ENCODE assay signal across 24 cellular contexts in the genomic region with DNA sequence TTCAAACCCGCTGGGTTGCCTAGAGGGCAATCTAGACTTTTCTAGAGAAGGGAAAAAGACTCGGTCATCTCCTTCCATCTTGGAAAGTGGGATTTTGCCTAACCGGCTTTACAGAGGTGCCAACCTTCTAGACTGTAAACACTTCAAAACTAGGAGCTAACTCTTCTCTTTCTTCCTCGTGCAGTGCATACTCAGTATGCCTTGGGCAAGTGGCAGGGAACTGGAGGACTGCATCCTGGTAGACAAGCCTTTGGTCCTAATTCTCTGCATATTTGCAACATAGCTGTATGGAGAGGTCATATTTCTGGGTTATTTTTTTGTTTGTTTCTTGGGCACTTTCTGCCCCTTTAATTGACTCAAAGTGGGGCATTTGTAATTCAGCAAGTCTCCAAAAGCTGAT. TPM values are rescaled to one million over a fixed set of nuclear protein-coding genes. Genes with fewer than 3 reads are reported as not detected.
"Had no signal": no experiment of that assay in that cellular context is flagged by ENCODE, and none has a peak within 500 bp of the region (broad histone marks: within the 10 kb centered on the region; RNA-seq: fewer than 3 reads in every experiment).

No MANE protein-coding gene starts in this region.

- H3K4me1 ChIP-seq: colonic mucosa, uterus had no signal

- H3K27ac Mint-ChIP-seq: activated CD4-positive, alpha-beta memory T cell treated with anti-CD3 and anti-CD28 coated beads for 36 hours; activated naive CD4-positive, alpha-beta T cell treated with anti-CD3 and anti-CD28 coated beads, Interleukin-2, amount 10 ng/mL, durations not matched to agents 7 days and 5 days; memory B cell; naive B cell; T-helper 1 cell treated with Interleukin-12 subunit alpha and Interleukin-12 subunit beta and Interleukin-4 antibody, amounts not matched to agents 30 μg/mL and 1 μg/mL, for 36 hours had no signal

- H3K27me3 ChIP-seq: uterus had no signal

- H3K27ac ChIP-seq: brain microvascular endothelial cell, colonic mucosa, esophagus squamous epithelium, gastrocnemius medialis, sigmoid colon had no signal

- H3K4me3 Mint-ChIP-seq: activated CD4-positive, alpha-beta memory T cell treated with anti-CD3 and anti-CD28 coated beads for 36 hours; activated naive CD4-positive, alpha-beta T cell treated with anti-CD3 and anti-CD28 coated beads, Interleukin-2, amount 10 ng/mL, durations not matched to agents 7 days and 5 days; memory B cell; naive B cell; T-helper 1 cell treated with Interleukin-12 subunit alpha and Interleukin-12 subunit beta and Interleukin-4 antibody, amounts not matched to agents 30 μg/mL and 1 μg/mL, for 36 hours had no signal

- H3K4me1 Mint-ChIP-seq: memory B cell had no signal

- H3K36me3 Mint-ChIP-seq: activated CD4-positive, alpha-beta memory T cell treated with anti-CD3 and anti-CD28 coated beads for 36 hours; memory B cell had no signal

- H3K36me3 ChIP-seq: brain microvascular endothelial cell, colonic mucosa, esophagus squamous epithelium, gastrocnemius medialis, sigmoid colon, tibial artery, uterus had no signal

- DNase-seq: activated CD4-positive, alpha-beta memory T cell treated with anti-CD3 and anti-CD28 coated beads for 36 hours; activated CD4-positive, alpha-beta T cell treated with anti-CD3 and anti-CD28 coated beads for 48 hours; activated effector memory CD4-positive, alpha-beta T cell treated with anti-CD3 and anti-CD28 coated beads, Interleukin-2, amount 50 U/mL, for 16 hours; activated naive CD4-positive, alpha-beta T cell treated with anti-CD3 and anti-CD28 coated beads, Interleukin-2, amount 10 ng/mL, durations not matched to agents 7 days and 5 days; activated T-cell treated with anti-CD3 and anti-CD28 coated beads, Interleukin-2, amount 50 U/mL, for 48 hours; amygdala; brain microvascular endothelial cell; colonic mucosa; esophagus squamous epithelium; gastrocnemius medialis; kidney; naive B cell; occipital lobe; sigmoid colon; stimulated activated CD4-positive, alpha-beta T cell treated with anti-CD3 and anti-CD28 coated beads, Interleukin-15, amount 100 ng/mL, for 24 hours; stimulated activated naive CD4-positive, alpha-beta T cell; T1000; tibial artery; uterus had no signal

- H3K9me3 ChIP-seq: colonic mucosa, esophagus squamous epithelium, gastrocnemius medialis, sigmoid colon, tibial artery, uterus had no signal

- H3K9me3 Mint-ChIP-seq: activated CD4-positive, alpha-beta memory T cell treated with anti-CD3 and anti-CD28 coated beads for 36 hours; activated naive CD4-positive, alpha-beta T cell treated with anti-CD3 and anti-CD28 coated beads, Interleukin-2, amount 10 ng/mL, durations not matched to agents 7 days and 5 days; memory B cell; neural crest cell; T-helper 1 cell treated with Interleukin-12 subunit alpha and Interleukin-12 subunit beta and Interleukin-4 antibody, amounts not matched to agents 30 μg/mL and 1 μg/mL, for 36 hours had no signal

- ATAC-seq: gastrocnemius medialis, left lobe of liver had no signal

- H3K4me3 ChIP-seq: colonic mucosa, esophagus squamous epithelium, gastrocnemius medialis, sigmoid colon, smooth muscle cell, tibial artery, uterus had no signal

RNA-seq across cellular contexts. Expression of a gene that starts 6.0 kb away (rescaled TPM):
- total RNA-seq: neural crest cell had no signal
